ENCODE assay signal across 15 cellular contexts in the genomic region with DNA sequence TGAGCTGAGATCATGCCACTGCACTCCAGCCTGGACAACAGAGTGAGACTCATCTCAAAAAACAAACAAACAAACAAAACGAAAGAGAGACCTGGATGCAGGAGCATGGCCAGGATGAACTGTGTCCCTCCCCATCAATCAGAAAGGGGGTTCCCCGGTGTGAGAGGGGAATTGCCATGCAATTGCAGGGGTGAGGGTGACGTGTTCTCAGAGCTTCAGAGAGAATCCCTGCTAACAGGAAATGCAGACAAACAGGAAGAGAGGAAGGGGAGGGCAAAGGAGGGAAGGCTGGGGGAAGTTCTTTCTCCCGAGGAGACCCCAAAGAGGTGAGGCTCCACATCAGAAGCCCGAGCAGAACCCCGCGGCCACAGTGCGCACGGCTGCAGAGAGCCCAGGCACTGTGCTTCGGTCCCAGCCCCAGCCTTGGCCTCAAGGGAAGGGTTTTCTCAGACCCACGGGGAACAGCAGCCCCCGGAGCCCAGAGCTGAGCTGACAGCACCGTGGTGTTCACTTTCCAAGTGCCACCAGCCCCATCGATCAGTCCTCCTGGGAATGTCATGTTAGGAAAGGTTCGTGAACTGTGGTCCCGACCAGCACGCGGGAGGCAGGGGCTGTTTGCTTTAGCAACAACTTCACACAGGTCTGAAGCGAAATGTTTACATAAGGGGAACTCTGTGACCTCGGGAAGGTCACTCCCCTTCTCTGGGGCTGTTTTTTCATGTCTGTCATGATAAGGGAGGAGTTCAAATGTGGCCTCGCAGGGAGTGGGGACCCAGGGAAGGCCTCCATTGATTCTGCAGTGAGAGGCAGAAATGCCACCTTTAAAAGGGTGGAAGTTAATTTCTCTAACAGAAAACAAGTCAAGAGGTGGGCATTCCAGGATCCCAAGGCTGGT.
DNase-seq lines count a peak whose midpoint lies in the region; ATAC-seq and TF ChIP-seq lines count a peak whose summit lies in the region.
"Had no signal": no experiment of that assay in that cellular context is flagged by ENCODE, and none has a peak within 500 bp of the region (broad histone marks: within the 10 kb centered on the region; RNA-seq: fewer than 3 reads in every experiment).

No MANE protein-coding gene starts in this region.

- ATAC-seq in stimulated activated naive CD8-positive, alpha-beta T cell treated with anti-CD3 and anti-CD28 coated beads, Interleukin-15, Interleukin-2, amounts not matched to agents 100 U/mL and 50 U/mL, for 24 hours: no peak
- ATAC-seq in WTC11: no peak
- ATAC-seq: mucosa of descending colon, Panc1 had no signal

- CTCF ChIA-PET in WTC11 (lab: Charles Lee): interaction anchor here (0.6 kb wide), 1 partner anchor 269 kb away, joined by 5 read pairs; no protein-coding TSS in a partner anchor

- H3K9me3 ChIP-seq in liver (ENCODE audit: control insufficient read depth in 4 of 4, low read length in 3 of 4): no peaks in the 10 kb centered on the region
- H3K9me3 ChIP-seq in stomach: no peaks in the 10 kb centered on the region
- H3K9me3 ChIP-seq: HAP-1, mucosa of descending colon had no signal

- H3K36me3 ChIP-seq in liver (ENCODE audit: control insufficient read depth in 4 of 4, insufficient read depth in 3 of 4, low read depth in 1 of 4, low read length in 3 of 4) (no peaks in the 10 kb centered on the region), stomach (no peaks in the 10 kb centered on the region)
- H3K36me3 ChIP-seq: HAP-1 had no signal

- no peak for TF ChIP-seq CTCF in WTC11 (IDR thresholded peaks at IDR 0.05)
- no peak for TF ChIP-seq CTCF in liver (IDR thresholded peaks at IDR 0.05; ENCODE audit: low read depth, low read length, missing input control)
- TF ChIP-seq CTCF in stomach (IDR thresholded peaks at IDR 0.05): no peak

- H3K27ac ChIP-seq in liver (ENCODE audit: low read depth in 1 of 2, low read length in 2 of 2): peak overlapping the region; percentile 92 to 97
- no peak overlapping the region for H3K27ac ChIP-seq in stomach
- H3K27ac ChIP-seq: coronary artery had no signal

- no peak for DNase-seq in stimulated activated naive CD8-positive, alpha-beta T cell treated with anti-CD3 and anti-CD28 coated beads, Interleukin-15, Interleukin-2, amounts not matched to agents 100 U/mL and 50 U/mL, for 24 hours
- DNase-seq in WTC11 (ENCODE audit: low spot score) (no peak), GOT3 (lab: John Stamatoyannopoulos, UW) (no peak), occipital lobe (lab: John Stamatoyannopoulos, UW) (no peak), stomach (no peak), A172 (ENCODE audit: low spot score) (no peak)
- DNase-seq: activated CD8-positive, alpha-beta memory T cell treated with anti-CD3 and anti-CD28 coated beads for 24 hours; mucosa of descending colon; NCI-H345; stimulated activated CD4-positive, alpha-beta T cell treated with anti-CD3 and anti-CD28 coated beads, Interleukin-1b, Interleukin-23, amount 100 ng/mL, for 48 hours had no signal

- peak; percentile 9 to 48 for TF ChIP-seq RAD21 in liver (IDR thresholded peaks at IDR 0.05)

- TF ChIP-seq EP300 in stomach (IDR thresholded peaks at IDR 0.05): no peak

- 9% methylated on average over 21 of the region's 21 CpGs for WGBS in liver
- 27 to 38% (median 30%) methylated on average over 14 to 21 of the region's 21 CpGs for WGBS in stomach, 5 donors

- peaks cover 18% of the 10 kb centered on the region for H3K4me1 Mint-ChIP-seq in stimulated activated naive CD8-positive, alpha-beta T cell treated with anti-CD3 and anti-CD28 coated beads, Interleukin-15, Interleukin-2, amounts not matched to agents 100 ng/mL and 50 ng/mL, for 24 hours (ENCODE audit: low read depth)
- peaks cover 27% of the 10 kb centered on the region for H3K4me1 Mint-ChIP-seq in WTC11

- intact Hi-C loops in stomach (cut with DNase I; ENCODE audit: low total_unique reads): no loop called here

- peaks cover 11% of the 10 kb centered on the region for H3K27me3 Mint-ChIP-seq in stimulated activated naive CD8-positive, alpha-beta T cell treated with anti-CD3 and anti-CD28 coated beads, Interleukin-15, Interleukin-2, amounts not matched to agents 100 ng/mL and 50 ng/mL, for 24 hours
- no peaks in the 10 kb centered on the region; the same call in 1 of the 2 replicates for H3K27me3 Mint-ChIP-seq in WTC11 (ENCODE audit: low read depth)

- H3K4me1 ChIP-seq in liver (ENCODE audit: control insufficient read depth in 4 of 4, insufficient read depth in 4 of 4, low read length in 3 of 4) (peaks cover 16 to 65% (median 43%) of the 10 kb centered on the region in 4 donors), stomach (peaks cover 0 to 19% (median 4%) of the 10 kb centered on the region in 4 donors)
- H3K4me1 ChIP-seq: HAP-1 had no signal

- POLR2A ChIA-PET in WTC11 (lab: Charles Lee): no interaction called here

- H3K9ac ChIP-seq in liver (ENCODE audit: low read depth in 1 of 2, low read length in 2 of 2): peak overlapping the region in 1 of 2 donors; percentile 81

- TF ChIP-seq POLR2A in stomach (IDR thresholded peaks at IDR 0.05): no peak

- H3K36me3 Mint-ChIP-seq in stimulated activated naive CD8-positive, alpha-beta T cell treated with anti-CD3 and anti-CD28 coated beads, Interleukin-15, Interleukin-2, amounts not matched to agents 100 ng/mL and 50 ng/mL, for 24 hours (ENCODE audit: low read depth): no peaks in the 10 kb centered on the region
- H3K36me3 Mint-ChIP-seq in WTC11: no peaks in the 10 kb centered on the region

- H3K27me3 ChIP-seq in liver (ENCODE audit: control insufficient read depth in 4 of 4, insufficient read depth in 4 of 4, low read length in 3 of 4): no peaks in the 10 kb centered on the region
- peaks cover 0 to 62% (median 0%) of the 10 kb centered on the region in 3 donors for H3K27me3 ChIP-seq in stomach

- no peaks in the 10 kb centered on the region for H3K9me3 Mint-ChIP-seq in stimulated activated naive CD8-positive, alpha-beta T cell treated with anti-CD3 and anti-CD28 coated beads, Interleukin-15, Interleukin-2, amounts not matched to agents 100 ng/mL and 50 ng/mL, for 24 hours
- H3K9me3 Mint-ChIP-seq in WTC11: no peaks in the 10 kb centered on the region

- peak overlapping the region; percentile 81 for H3K27ac Mint-ChIP-seq in stimulated activated naive CD8-positive, alpha-beta T cell treated with anti-CD3 and anti-CD28 coated beads, Interleukin-15, Interleukin-2, amounts not matched to agents 100 ng/mL and 50 ng/mL, for 24 hours
- H3K27ac Mint-ChIP-seq in WTC11: peak overlapping the region; percentile 83

- peak overlapping the region in 1 of 3 donors; percentile 23 for H3K4me3 ChIP-seq in liver (ENCODE audit: low read depth in 1 of 3, low read length in 3 of 3)
- no peak overlapping the region for H3K4me3 ChIP-seq in stomach
- H3K4me3 ChIP-seq: coronary artery, HAP-1, mucosa of descending colon had no signal

- peak overlapping the region; percentile 45 for H3K4me3 Mint-ChIP-seq in stimulated activated naive CD8-positive, alpha-beta T cell treated with anti-CD3 and anti-CD28 coated beads, Interleukin-15, Interleukin-2, amounts not matched to agents 100 ng/mL and 50 ng/mL, for 24 hours
- no peak overlapping the region for H3K4me3 Mint-ChIP-seq in WTC11

TF ChIP-seq in WTC11, 78 proteins besides CTCF, POLR2A, EP300 and RAD21:
- TF ChIP-seq KAT7 (CRISPR knock-in tag; IDR thresholded peaks at IDR 0.05; ENCODE audit: borderline replicate concordance) (no peak), GABPB1 (CRISPR knock-in tag; IDR thresholded peaks at IDR 0.05) (peak; percentile 65; the same call in 1 of the 2 replicates), ZNF121 (CRISPR knock-in tag; IDR thresholded peaks at IDR 0.05) (0 out of 2 replicates have a peak, but pooled peaks have one; percentile 2)

TF ChIP-seq in liver, 16 proteins besides CTCF, POLR2A, EP300 and RAD21 (continues in another document):
- peak; percentile 78 for TF ChIP-seq FOXA2 (IDR thresholded peaks at IDR 0.05)
- TF ChIP-seq EGR1 (IDR thresholded peaks at IDR 0.05; ENCODE audit: low read depth in 2 of 2): peak in 1 of 2 donors; percentile 32
- TF ChIP-seq, protein P1, sequence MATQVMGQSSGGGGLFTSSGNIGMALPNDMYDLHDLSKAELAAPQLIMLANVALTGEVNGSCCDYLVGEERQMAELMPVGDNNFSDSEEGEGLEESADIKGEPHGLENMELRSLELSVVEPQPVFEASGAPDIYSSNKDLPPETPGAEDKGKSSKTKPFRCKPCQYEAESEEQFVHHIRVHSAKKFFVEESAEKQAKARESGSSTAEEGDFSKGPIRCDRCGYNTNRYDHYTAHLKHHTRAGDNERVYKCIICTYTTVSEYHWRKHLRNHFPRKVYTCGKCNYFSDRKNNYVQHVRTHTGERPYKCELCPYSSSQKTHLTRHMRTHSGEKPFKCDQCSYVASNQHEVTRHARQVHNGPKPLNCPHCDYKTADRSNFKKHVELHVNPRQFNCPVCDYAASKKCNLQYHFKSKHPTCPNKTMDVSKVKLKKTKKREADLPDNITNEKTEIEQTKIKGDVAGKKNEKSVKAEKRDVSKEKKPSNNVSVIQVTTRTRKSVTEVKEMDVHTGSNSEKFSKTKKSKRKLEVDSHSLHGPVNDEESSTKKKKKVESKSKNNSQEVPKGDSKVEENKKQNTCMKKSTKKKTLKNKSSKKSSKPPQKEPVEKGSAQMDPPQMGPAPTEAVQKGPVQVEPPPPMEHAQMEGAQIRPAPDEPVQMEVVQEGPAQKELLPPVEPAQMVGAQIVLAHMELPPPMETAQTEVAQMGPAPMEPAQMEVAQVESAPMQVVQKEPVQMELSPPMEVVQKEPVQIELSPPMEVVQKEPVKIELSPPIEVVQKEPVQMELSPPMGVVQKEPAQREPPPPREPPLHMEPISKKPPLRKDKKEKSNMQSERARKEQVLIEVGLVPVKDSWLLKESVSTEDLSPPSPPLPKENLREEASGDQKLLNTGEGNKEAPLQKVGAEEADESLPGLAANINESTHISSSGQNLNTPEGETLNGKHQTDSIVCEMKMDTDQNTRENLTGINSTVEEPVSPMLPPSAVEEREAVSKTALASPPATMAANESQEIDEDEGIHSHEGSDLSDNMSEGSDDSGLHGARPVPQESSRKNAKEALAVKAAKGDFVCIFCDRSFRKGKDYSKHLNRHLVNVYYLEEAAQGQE (IDR thresholded peaks at IDR 0.05): no peak
- TF ChIP-seq HNF4A (conservative IDR thresholded peaks at IDR 0.05): peak; percentile 32 to 83
- TF ChIP-seq, protein P2, sequence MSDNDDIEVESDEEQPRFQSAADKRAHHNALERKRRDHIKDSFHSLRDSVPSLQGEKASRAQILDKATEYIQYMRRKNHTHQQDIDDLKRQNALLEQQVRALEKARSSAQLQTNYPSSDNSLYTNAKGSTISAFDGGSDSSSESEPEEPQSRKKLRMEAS (IDR thresholded peaks at IDR 0.05): peak; percentile 92
- TF ChIP-seq, protein P3, sequence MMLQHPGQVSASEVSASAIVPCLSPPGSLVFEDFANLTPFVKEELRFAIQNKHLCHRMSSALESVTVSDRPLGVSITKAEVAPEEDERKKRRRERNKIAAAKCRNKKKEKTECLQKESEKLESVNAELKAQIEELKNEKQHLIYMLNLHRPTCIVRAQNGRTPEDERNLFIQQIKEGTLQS (IDR thresholded peaks at IDR 0.05): no peak
- TF ChIP-seq HNF4G (IDR thresholded peaks at IDR 0.05): peak; percentile 20
- peak; percentile 69 for TF ChIP-seq TAF1 (conservative IDR thresholded peaks at IDR 0.05)
- TF ChIP-seq FOXA1 (IDR thresholded peaks at IDR 0.05): peak; percentile 82
- peak; percentile 97 for TF ChIP-seq NR2F2 (IDR thresholded peaks at IDR 0.05)
- peak; percentile 92 for TF ChIP-seq YY1 (IDR thresholded peaks at IDR 0.05)

Comparison
In these comparisons a context has a peak if more than half of its experiments do, and no peak if none do; other contexts are left out.
1. H3K27ac ChIP-seq: peak in liver (2 of 2); none in stomach (0 of 5).